In the genomic region with DNA sequence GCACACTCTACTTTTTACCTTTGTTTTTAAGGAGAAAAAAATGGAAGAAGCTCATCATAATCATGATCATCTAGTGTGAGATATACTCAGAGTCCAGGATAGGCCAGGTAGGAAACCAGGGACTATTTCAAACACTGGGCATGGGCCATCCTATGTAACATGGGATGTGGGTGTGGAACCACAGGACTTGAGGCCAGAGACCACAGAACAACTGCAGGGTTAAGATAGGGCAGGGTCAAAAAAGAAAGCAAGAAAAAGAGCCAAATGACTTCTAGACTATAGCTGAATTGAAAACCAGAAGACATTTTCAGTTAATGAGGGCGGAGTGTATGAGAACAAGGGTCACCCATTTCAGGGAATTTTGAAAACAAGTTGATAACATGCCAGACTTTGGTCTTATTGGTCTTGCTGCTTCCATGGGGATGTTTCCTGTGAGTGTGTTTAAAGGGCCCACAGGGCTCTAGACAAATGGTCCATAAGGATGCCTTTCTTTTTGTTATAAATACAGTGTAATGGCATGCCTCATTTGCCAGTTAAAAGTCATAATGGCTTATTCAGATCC, we compare ENCODE assay signal across 2 cellular contexts.
TF ChIP-seq lines count a peak whose summit lies in the region.

No MANE protein-coding gene starts in this region.

TF ChIP-seq in liver, 16 proteins besides CTCF, POLR2A, EP300 and RAD21 (continued from another document):
- TF ChIP-seq, protein P1, sequence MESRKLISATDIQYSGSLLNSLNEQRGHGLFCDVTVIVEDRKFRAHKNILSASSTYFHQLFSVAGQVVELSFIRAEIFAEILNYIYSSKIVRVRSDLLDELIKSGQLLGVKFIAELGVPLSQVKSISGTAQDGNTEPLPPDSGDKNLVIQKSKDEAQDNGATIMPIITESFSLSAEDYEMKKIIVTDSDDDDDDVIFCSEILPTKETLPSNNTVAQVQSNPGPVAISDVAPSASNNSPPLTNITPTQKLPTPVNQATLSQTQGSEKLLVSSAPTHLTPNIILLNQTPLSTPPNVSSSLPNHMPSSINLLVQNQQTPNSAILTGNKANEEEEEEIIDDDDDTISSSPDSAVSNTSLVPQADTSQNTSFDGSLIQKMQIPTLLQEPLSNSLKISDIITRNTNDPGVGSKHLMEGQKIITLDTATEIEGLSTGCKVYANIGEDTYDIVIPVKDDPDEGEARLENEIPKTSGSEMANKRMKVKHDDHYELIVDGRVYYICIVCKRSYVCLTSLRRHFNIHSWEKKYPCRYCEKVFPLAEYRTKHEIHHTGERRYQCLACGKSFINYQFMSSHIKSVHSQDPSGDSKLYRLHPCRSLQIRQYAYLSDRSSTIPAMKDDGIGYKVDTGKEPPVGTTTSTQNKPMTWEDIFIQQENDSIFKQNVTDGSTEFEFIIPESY (IDR thresholded peaks at IDR 0.05), result no peak
- TF ChIP-seq NR2F2 (IDR thresholded peaks at IDR 0.05) (peak; percentile 31), HNF4A (conservative IDR thresholded peaks at IDR 0.05) (no peak), TAF1 (conservative IDR thresholded peaks at IDR 0.05) (no peak)
- TF ChIP-seq, protein P2, sequence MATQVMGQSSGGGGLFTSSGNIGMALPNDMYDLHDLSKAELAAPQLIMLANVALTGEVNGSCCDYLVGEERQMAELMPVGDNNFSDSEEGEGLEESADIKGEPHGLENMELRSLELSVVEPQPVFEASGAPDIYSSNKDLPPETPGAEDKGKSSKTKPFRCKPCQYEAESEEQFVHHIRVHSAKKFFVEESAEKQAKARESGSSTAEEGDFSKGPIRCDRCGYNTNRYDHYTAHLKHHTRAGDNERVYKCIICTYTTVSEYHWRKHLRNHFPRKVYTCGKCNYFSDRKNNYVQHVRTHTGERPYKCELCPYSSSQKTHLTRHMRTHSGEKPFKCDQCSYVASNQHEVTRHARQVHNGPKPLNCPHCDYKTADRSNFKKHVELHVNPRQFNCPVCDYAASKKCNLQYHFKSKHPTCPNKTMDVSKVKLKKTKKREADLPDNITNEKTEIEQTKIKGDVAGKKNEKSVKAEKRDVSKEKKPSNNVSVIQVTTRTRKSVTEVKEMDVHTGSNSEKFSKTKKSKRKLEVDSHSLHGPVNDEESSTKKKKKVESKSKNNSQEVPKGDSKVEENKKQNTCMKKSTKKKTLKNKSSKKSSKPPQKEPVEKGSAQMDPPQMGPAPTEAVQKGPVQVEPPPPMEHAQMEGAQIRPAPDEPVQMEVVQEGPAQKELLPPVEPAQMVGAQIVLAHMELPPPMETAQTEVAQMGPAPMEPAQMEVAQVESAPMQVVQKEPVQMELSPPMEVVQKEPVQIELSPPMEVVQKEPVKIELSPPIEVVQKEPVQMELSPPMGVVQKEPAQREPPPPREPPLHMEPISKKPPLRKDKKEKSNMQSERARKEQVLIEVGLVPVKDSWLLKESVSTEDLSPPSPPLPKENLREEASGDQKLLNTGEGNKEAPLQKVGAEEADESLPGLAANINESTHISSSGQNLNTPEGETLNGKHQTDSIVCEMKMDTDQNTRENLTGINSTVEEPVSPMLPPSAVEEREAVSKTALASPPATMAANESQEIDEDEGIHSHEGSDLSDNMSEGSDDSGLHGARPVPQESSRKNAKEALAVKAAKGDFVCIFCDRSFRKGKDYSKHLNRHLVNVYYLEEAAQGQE (IDR thresholded peaks at IDR 0.05), result no peak

TF ChIP-seq in SK-N-SH, 30 proteins besides CTCF, POLR2A, EP300 and RAD21 (continued from another document):
- TF ChIP-seq, protein P1 (IDR thresholded peaks at IDR 0.05; ENCODE audit: borderline replicate concordance, low read depth), result no peak
- TF ChIP-seq ELF1 (IDR thresholded peaks at IDR 0.05) (no peak), CHD2 (IDR thresholded peaks at IDR 0.05; ENCODE audit: low read length, partially characterized antibody) (no peak), SMC3 (IDR thresholded peaks at IDR 0.05; ENCODE audit: low read depth, low read length) (no peak), YY1 (IDR thresholded peaks at IDR 0.05; ENCODE audit: low read depth) (no peak), RCOR1 (IDR thresholded peaks at IDR 0.05; ENCODE audit: low read length) (no peak), RXRA (IDR thresholded peaks at IDR 0.05; ENCODE audit: borderline replicate concordance, low read depth) (no peak), SIN3A (IDR thresholded peaks at IDR 0.05; ENCODE audit: borderline replicate concordance, low read depth, low read length) (no peak), FOSL2 (IDR thresholded peaks at IDR 0.05; ENCODE audit: borderline replicate concordance, low read depth) (no peak), TCF12 (IDR thresholded peaks at IDR 0.05) (no peak)
- TF ChIP-seq, protein P3, sequence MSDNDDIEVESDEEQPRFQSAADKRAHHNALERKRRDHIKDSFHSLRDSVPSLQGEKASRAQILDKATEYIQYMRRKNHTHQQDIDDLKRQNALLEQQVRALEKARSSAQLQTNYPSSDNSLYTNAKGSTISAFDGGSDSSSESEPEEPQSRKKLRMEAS (IDR thresholded peaks at IDR 0.05; ENCODE audit: low read depth), result no peak
